Comparison of ENCODE assay signal across 1 cellular context in the genomic region with DNA sequence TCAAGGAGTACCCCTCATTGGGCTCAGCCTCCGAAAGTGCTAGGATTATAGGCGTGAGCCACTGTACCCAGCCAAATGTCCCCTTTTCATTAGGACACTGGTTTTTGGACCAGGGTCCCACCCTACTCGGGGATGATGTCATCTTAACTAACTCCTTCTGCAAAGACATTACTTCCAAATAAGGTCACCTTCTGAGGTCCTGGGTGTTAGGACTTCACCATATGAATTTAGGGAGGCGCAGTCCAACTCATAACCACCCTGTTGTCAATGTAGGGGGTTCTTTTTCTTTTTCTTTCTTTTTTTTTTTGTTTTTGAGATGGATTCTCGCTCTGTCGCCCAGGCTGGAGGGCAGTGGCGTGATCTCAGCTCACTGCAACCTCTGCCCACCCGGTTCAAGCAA.
TF ChIP-seq lines count a peak whose summit lies in the region.

No MANE protein-coding gene starts in this region.

TF ChIP-seq in HEK293, 187 proteins besides CTCF, POLR2A, EP300 and RAD21 (continued from another document):
- TF ChIP-seq, protein P1, sequence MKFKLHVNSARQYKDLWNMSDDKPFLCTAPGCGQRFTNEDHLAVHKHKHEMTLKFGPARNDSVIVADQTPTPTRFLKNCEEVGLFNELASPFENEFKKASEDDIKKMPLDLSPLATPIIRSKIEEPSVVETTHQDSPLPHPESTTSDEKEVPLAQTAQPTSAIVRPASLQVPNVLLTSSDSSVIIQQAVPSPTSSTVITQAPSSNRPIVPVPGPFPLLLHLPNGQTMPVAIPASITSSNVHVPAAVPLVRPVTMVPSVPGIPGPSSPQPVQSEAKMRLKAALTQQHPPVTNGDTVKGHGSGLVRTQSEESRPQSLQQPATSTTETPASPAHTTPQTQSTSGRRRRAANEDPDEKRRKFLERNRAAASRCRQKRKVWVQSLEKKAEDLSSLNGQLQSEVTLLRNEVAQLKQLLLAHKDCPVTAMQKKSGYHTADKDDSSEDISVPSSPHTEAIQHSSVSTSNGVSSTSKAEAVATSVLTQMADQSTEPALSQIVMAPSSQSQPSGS (tag by site-specific recombination; IDR thresholded peaks at IDR 0.05; ENCODE audit: low read depth): peak; percentile 87
- TF ChIP-seq KLF17 (tag by site-specific recombination; IDR thresholded peaks at IDR 0.05) (peak; percentile 77), ZNF184 (tag by site-specific recombination; IDR thresholded peaks at IDR 0.05) (no peak), SCRT2 (tag by site-specific recombination; IDR thresholded peaks at IDR 0.05) (no peak), SP7 (tag by site-specific recombination; IDR thresholded peaks at IDR 0.05) (peak; percentile 45), ZNF157 (tag by site-specific recombination; IDR thresholded peaks at IDR 0.05) (no peak), ZSCAN4 (tag by site-specific recombination; IDR thresholded peaks at IDR 0.05) (no peak), ZBTB8A (tag by site-specific recombination; IDR thresholded peaks at IDR 0.05) (no peak), YY1 (tag by site-specific recombination; IDR thresholded peaks at IDR 0.05) (no peak), FEZF1 (tag by site-specific recombination; IDR thresholded peaks at IDR 0.05) (no peak), ZNF335 (tag by site-specific recombination; conservative IDR thresholded peaks at IDR 0.05) (0 out of 2 replicates have a peak, but pooled peaks have one; percentile 23), ZNF501 (tag by site-specific recombination; IDR thresholded peaks at IDR 0.05) (no peak), KLF1 (tag by site-specific recombination; IDR thresholded peaks at IDR 0.05) (peak; percentile 44)
TF ChIP-seq in HEK293: peak in this region for 10.
